In genomic region chr3:47431225-47431624, GRCh38 we compare ENCODE assay signal across 1 cellular context.
TF ChIP-seq lines count a peak whose summit lies in the region.

No MANE protein-coding gene starts in this region.

TF ChIP-seq in H1, 55 proteins besides CTCF, POLR2A, EP300 and RAD21:
- TF ChIP-seq CHD7 (IDR thresholded peaks at IDR 0.05; ENCODE audit: insufficient replicate concordance, low read length) (no peak), TAF1 (IDR thresholded peaks at IDR 0.05; ENCODE audit: low read depth, low read length) (no peak), CREB1 (IDR thresholded peaks at IDR 0.05) (no peak), KDM5A (IDR thresholded peaks at IDR 0.05; ENCODE audit: low read length) (no peak), MAFK (IDR thresholded peaks at IDR 0.05; ENCODE audit: low read depth, low read length) (no peak), ASH2L (IDR thresholded peaks at IDR 0.05; ENCODE audit: low read length) (no peak), SAP30 (IDR thresholded peaks at IDR 0.05; ENCODE audit: insufficient read depth, insufficient replicate concordance, low read length) (no peak), PHF8 (conservative IDR thresholded peaks at IDR 0.05; ENCODE audit: low read depth, low read length) (no peak)
